In genomic region chr5:109756543-109757186, GRCh38 we compare ENCODE assay signal across 14 cellular contexts.
"Had no signal": no experiment of that assay in that cellular context is flagged by ENCODE, and none has a peak within 500 bp of the region (broad histone marks: within the 10 kb centered on the region; RNA-seq: fewer than 3 reads in every experiment).

No MANE protein-coding gene starts in this region.

- H3K36me3 ChIP-seq: pancreas had no signal

- H3K27ac Mint-ChIP-seq: activated CD8-positive, alpha-beta T cell treated with anti-CD3 and anti-CD28 coated beads for 36 hours; activated T-helper 17 cell treated with anti-CD3 and anti-CD28 coated beads, Interleukin-2, amount 50 U/mL, for 72 hours had no signal

- DNase-seq: activated CD4-positive, alpha-beta T cell treated with anti-CD3 and anti-CD28 coated beads for 48 hours; activated CD4-positive, CD25-positive, alpha-beta regulatory T cell; activated CD8-positive, alpha-beta T cell treated with anti-CD3 and anti-CD28 coated beads for 36 hours; activated naive CD4-positive, alpha-beta T cell; activated T-cell treated with anti-CD3 and anti-CD28 coated beads, Interleukin-2, amount 50 U/mL, for 1 hour; body of pancreas; central memory CD4-positive, alpha-beta T cell; erythroblast; foreskin melanocyte; hypothalamus; pancreas; stimulated activated naive CD4-positive, alpha-beta T cell; T-helper 9 cell had no signal

- H3K27ac ChIP-seq: body of pancreas, pancreas had no signal

- H3K9me3 Mint-ChIP-seq: activated T-helper 17 cell treated with anti-CD3 and anti-CD28 coated beads, Interleukin-2, amount 50 U/mL, for 72 hours had no signal

- H3K4me3 Mint-ChIP-seq: activated CD8-positive, alpha-beta T cell treated with anti-CD3 and anti-CD28 coated beads for 36 hours; activated T-helper 17 cell treated with anti-CD3 and anti-CD28 coated beads, Interleukin-2, amount 50 U/mL, for 72 hours had no signal

- H3K27me3 Mint-ChIP-seq: activated CD8-positive, alpha-beta T cell treated with anti-CD3 and anti-CD28 coated beads for 36 hours; activated T-helper 17 cell treated with anti-CD3 and anti-CD28 coated beads, Interleukin-2, amount 50 U/mL, for 72 hours had no signal

- H3K4me3 ChIP-seq: body of pancreas, pancreas had no signal

- H3K9me3 ChIP-seq: body of pancreas, pancreas had no signal

- H3K27me3 ChIP-seq: body of pancreas, pancreas had no signal

- ATAC-seq: activated CD8-positive, alpha-beta T cell treated with anti-CD3 and anti-CD28 coated beads for 36 hours; activated T-helper 17 cell treated with anti-CD3 and anti-CD28 coated beads, Interleukin-2, amount 50 U/mL, for 72 hours; body of pancreas; pancreas had no signal
